Comparison of ENCODE assay signal across 10 cellular contexts in the genomic region with DNA sequence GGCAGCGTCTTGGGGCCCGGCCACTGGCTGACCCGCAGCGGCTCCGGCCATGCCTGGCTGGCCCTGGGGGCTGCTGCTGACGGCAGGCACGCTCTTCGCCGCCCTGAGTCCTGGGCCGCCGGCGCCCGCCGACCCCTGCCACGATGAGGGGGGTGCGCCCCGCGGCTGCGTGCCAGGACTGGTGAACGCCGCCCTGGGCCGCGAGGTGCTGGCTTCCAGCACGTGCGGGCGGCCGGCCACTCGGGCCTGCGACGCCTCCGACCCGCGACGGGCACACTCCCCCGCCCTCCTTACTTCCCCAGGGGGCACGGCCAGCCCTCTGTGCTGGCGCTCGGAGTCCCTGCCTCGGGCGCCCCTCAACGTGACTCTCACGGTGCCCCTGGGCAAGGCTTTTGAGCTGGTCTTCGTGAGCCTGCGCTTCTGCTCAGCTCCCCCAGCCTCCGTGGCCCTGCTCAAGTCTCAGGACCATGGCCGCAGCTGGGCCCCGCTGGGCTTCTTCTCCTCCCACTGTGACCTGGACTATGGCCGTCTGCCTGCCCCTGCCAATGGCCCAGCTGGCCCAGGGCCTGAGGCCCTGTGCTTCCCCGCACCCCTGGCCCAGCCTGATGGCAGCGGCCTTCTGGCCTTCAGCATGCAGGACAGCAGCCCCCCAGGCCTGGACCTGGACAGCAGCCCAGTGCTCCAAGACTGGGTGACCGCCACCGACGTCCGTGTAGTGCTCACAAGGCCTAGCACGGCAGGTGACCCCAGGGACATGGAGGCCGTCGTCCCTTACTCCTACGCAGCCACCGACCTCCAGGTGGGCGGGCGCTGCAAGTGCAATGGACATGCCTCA. TPM values are rescaled to one million over a fixed set of nuclear protein-coding genes. Genes with fewer than 3 reads are reported as not detected.
DNase-seq lines count a peak whose midpoint lies in the region; ATAC-seq and TF ChIP-seq lines count a peak whose summit lies in the region.
"Had no signal": no experiment of that assay in that cellular context is flagged by ENCODE, and none has a peak within 500 bp of the region (broad histone marks: within the 10 kb centered on the region; RNA-seq: fewer than 3 reads in every experiment).

No MANE protein-coding gene starts in this region.

- intact Hi-C loops in activated CD4-positive, alpha-beta T cell treated with anti-CD3 and anti-CD28 coated beads, Interleukin-2, amount 10 ng/mL, durations not matched to agents 24 days and 14 days (cut with micrococcal nuclease): loop anchor here (5.0 kb wide), 1 partner anchor 45 kb away; a partner anchor contains a TSS

- no peak overlapping the region for H3K14ac ChIP-seq in H9 (ENCODE audit: insufficient read depth, low read length)

- H3K4me3 Mint-ChIP-seq in activated T-cell treated with anti-CD3 and anti-CD28 coated beads, Interleukin-2, amount 50 U/mL, for 72 hours: peak overlapping the region; percentile 29 to 62
- peak overlapping the region in 1 of 2 experiments; percentile 17; a peak in 1 of 5 replicates for H3K4me3 Mint-ChIP-seq in H9
- no peak overlapping the region for H3K4me3 Mint-ChIP-seq in activated CD4-positive, alpha-beta T cell treated with anti-CD3 and anti-CD28 coated beads, Interleukin-2, amount 10 ng/mL, durations not matched to agents 24 days and 14 days

- TF ChIP-seq POLR2A in suprapubic skin (IDR thresholded peaks at IDR 0.05): no peak

- no peak for TF ChIP-seq CTCF in WERI-Rb-1 (IDR thresholded peaks at IDR 0.05; ENCODE audit: low read depth, low read length)
- no peak for TF ChIP-seq CTCF in suprapubic skin (IDR thresholded peaks at IDR 0.05)
- no peak for TF ChIP-seq CTCF in H9 (conservative IDR thresholded peaks at IDR 0.05)

- no peaks in the 10 kb centered on the region for H3K27me3 ChIP-seq in WERI-Rb-1 (ENCODE audit: insufficient read depth, low read depth, severe bottlenecking)
- H3K27me3 ChIP-seq in iPS-20b (ENCODE audit: insufficient read depth, low read length): peaks cover 85% of the 10 kb centered on the region
- peaks cover 26% of the 10 kb centered on the region for H3K27me3 ChIP-seq in suprapubic skin
- peaks cover 18% of the 10 kb centered on the region; the same call in 1 of the 2 replicates for H3K27me3 ChIP-seq in H9 (ENCODE audit: insufficient read depth, low read length)

- H3K4me3 ChIP-seq in WERI-Rb-1 (ENCODE audit: low read depth, low read length) (peak overlapping the region; percentile 54), iPS-20b (ENCODE audit: low read length) (peak overlapping the region; percentile 7; the same call in 1 of the 2 replicates), suprapubic skin (peak overlapping the region; percentile 35)

- H4K5ac ChIP-seq in H9 (ENCODE audit: insufficient read length, low read depth, low read length): no peak overlapping the region

- H3K9ac ChIP-seq in iPS-20b (ENCODE audit: low read depth, low read length) (no peak overlapping the region), H9 (ENCODE audit: extremely low read depth, insufficient read length, low read length) (no peak overlapping the region)

- peaks cover 15% of the 10 kb centered on the region for H3K23me2 ChIP-seq in H9 (ENCODE audit: insufficient read length, low read depth, low read length, poor library complexity, severe bottlenecking)

- H3K4me1 ChIP-seq in iPS-20b (ENCODE audit: insufficient read depth, low read length): peaks cover 6% of the 10 kb centered on the region
- peaks cover 80% of the 10 kb centered on the region for H3K4me1 ChIP-seq in suprapubic skin
- no peaks in the 10 kb centered on the region for H3K4me1 ChIP-seq in H9 (ENCODE audit: insufficient read depth, low read length)

- no peaks in the 10 kb centered on the region for H3K79me2 ChIP-seq in H9 (ENCODE audit: insufficient read depth, low read length)

- no peak overlapping the region for H2BK15ac ChIP-seq in H9 (ENCODE audit: low read depth, low read length)

- H3K36me3 ChIP-seq in WERI-Rb-1 (peaks cover 12% of the 10 kb centered on the region), iPS-20b (ENCODE audit: insufficient read depth, low read depth, low read length) (no peaks in the 10 kb centered on the region), suprapubic skin (no peaks in the 10 kb centered on the region)

- no peak overlapping the region for H4K91ac ChIP-seq in H9 (ENCODE audit: insufficient read length, low read depth, low read length)

- no peak overlapping the region for H2AK5ac ChIP-seq in H9 (ENCODE audit: insufficient read length, low read length)

- H2BK12ac ChIP-seq in H9 (ENCODE audit: insufficient read length, low read depth, low read length): no peak overlapping the region

- H3K79me1 ChIP-seq in H9 (ENCODE audit: insufficient read depth, low read depth, low read length, poor library complexity, severe bottlenecking): no peaks in the 10 kb centered on the region

- H3T11ph ChIP-seq in H9 (ENCODE audit: low read length): no peak overlapping the region

- H3K4me2 ChIP-seq in H9 (ENCODE audit: insufficient read depth, insufficient read length, low read length): no peak overlapping the region

- no peak overlapping the region for H4K8ac ChIP-seq in H9 (replicated peaks; ENCODE audit: insufficient read length, low read depth, low read length)

- H3K27ac ChIP-seq in WERI-Rb-1 (peak overlapping the region; percentile 100), iPS-20b (ENCODE audit: low read length) (no peak overlapping the region), suprapubic skin (no peak overlapping the region), H9 (ENCODE audit: insufficient read length, low read depth, low read length) (no peak overlapping the region)

- no peak for TF ChIP-seq EP300 in suprapubic skin (IDR thresholded peaks at IDR 0.05)

- H3K9me3 ChIP-seq in WERI-Rb-1 (ENCODE audit: severe bottlenecking): no peaks in the 10 kb centered on the region
- H3K9me3 ChIP-seq in iPS-20b (ENCODE audit: insufficient read depth, low read depth, low read length): no peaks in the 10 kb centered on the region
- no peaks in the 10 kb centered on the region for H3K9me3 ChIP-seq in suprapubic skin
- H3K9me3 ChIP-seq in H9 (ENCODE audit: control insufficient read depth, low read depth, low read length): no peaks in the 10 kb centered on the region

- H3K18ac ChIP-seq in H9 (ENCODE audit: insufficient read length, low read depth, low read length): no peak overlapping the region

- no peak for DNase-seq in activated T-cell treated with anti-CD3 and anti-CD28 coated beads, Interleukin-2, amount 50 U/mL, for 72 hours
- DNase-seq in activated T-cell treated with anti-CD3 and anti-CD28 coated beads for 4 hours (no peak), WERI-Rb-1 (no peak), suprapubic skin (ENCODE audit: low spot score in 2 of 2) (no peak), H9 (no peak), dermis blood vessel endothelial cell (no peak)
- no peak for DNase-seq in activated CD4-positive, alpha-beta T cell treated with anti-CD3 and anti-CD28 coated beads, Interleukin-2, amount 10 ng/mL, durations not matched to agents 24 days and 14 days
- DNase-seq: activated gamma-delta T cell treated with Interleukin-2 at 50 U/mL for 16 hours; CD4-positive, CD25-positive, alpha-beta regulatory T cell had no signal

- H3K23ac ChIP-seq in H9 (ENCODE audit: insufficient read length, low read depth, low read length): no peak overlapping the region

- H3K56ac ChIP-seq in H9 (ENCODE audit: insufficient read length, low read depth, low read length): no peak overlapping the region

- no peak overlapping the region for H2BK5ac ChIP-seq in H9 (ENCODE audit: insufficient read length, low read length)

- H4K20me1 ChIP-seq in H9 (ENCODE audit: control insufficient read depth, insufficient read depth, insufficient read length): no peaks in the 10 kb centered on the region

- 45% methylated on average over 10 of the region's 61 CpGs for WGBS in suprapubic skin
- no CpG with 5 or more reads among the region's 61 CpGs for WGBS in H9 (ENCODE audit: extremely low coverage, insufficient read length, low lambda C conversion rate)

- H3K4ac ChIP-seq in H9 (ENCODE audit: low read depth, low read length): no peak overlapping the region

- no peak overlapping the region for H2BK20ac ChIP-seq in H9 (ENCODE audit: low read depth, low read length, poor library complexity, severe bottlenecking)

- peaks cover 26% of the 10 kb centered on the region for H3K27me3 Mint-ChIP-seq in activated T-cell treated with anti-CD3 and anti-CD28 coated beads, Interleukin-2, amount 50 U/mL, for 72 hours (ENCODE audit: low read depth)
- peaks cover 47% of the 10 kb centered on the region for H3K27me3 Mint-ChIP-seq in H9 (ENCODE audit: low read depth)
- peaks cover 33% of the 10 kb centered on the region for H3K27me3 Mint-ChIP-seq in activated CD4-positive, alpha-beta T cell treated with anti-CD3 and anti-CD28 coated beads, Interleukin-2, amount 10 ng/mL, durations not matched to agents 24 days and 14 days

- no peaks in the 10 kb centered on the region for H3K36me3 Mint-ChIP-seq in activated T-cell treated with anti-CD3 and anti-CD28 coated beads, Interleukin-2, amount 50 U/mL, for 72 hours (ENCODE audit: insufficient read depth in 2 of 2)
- H3K36me3 Mint-ChIP-seq in H9 (ENCODE audit: insufficient read depth in 1 of 3, low read depth in 3 of 3): no peaks in the 10 kb centered on the region
- H3K36me3 Mint-ChIP-seq in activated CD4-positive, alpha-beta T cell treated with anti-CD3 and anti-CD28 coated beads, Interleukin-2, amount 10 ng/mL, durations not matched to agents 24 days and 14 days (ENCODE audit: low read depth): no peaks in the 10 kb centered on the region
- H3K36me3 Mint-ChIP-seq: CD4-positive, CD25-positive, alpha-beta regulatory T cell had no signal

- H3K27ac Mint-ChIP-seq in activated T-cell treated with anti-CD3 and anti-CD28 coated beads, Interleukin-2, amount 50 U/mL, for 72 hours: no peak overlapping the region
- H3K27ac Mint-ChIP-seq in H9: no peak overlapping the region
- H3K27ac Mint-ChIP-seq in activated CD4-positive, alpha-beta T cell treated with anti-CD3 and anti-CD28 coated beads, Interleukin-2, amount 10 ng/mL, durations not matched to agents 24 days and 14 days: no peak overlapping the region
- H3K27ac Mint-ChIP-seq: CD4-positive, CD25-positive, alpha-beta regulatory T cell had no signal

- H3K4me1 Mint-ChIP-seq in activated T-cell treated with anti-CD3 and anti-CD28 coated beads, Interleukin-2, amount 50 U/mL, for 72 hours (ENCODE audit: low read depth): peaks cover 22% of the 10 kb centered on the region
- peaks cover 26 to 31% of the 10 kb centered on the region in 2 experiments for H3K4me1 Mint-ChIP-seq in H9
- H3K4me1 Mint-ChIP-seq in activated CD4-positive, alpha-beta T cell treated with anti-CD3 and anti-CD28 coated beads, Interleukin-2, amount 10 ng/mL, durations not matched to agents 24 days and 14 days: peaks cover 10% of the 10 kb centered on the region

- no peak overlapping the region for H2BK120ac ChIP-seq in H9 (ENCODE audit: low read depth, low read length, poor library complexity, severe bottlenecking)

- no peaks in the 10 kb centered on the region for H3K9me3 Mint-ChIP-seq in activated T-cell treated with anti-CD3 and anti-CD28 coated beads, Interleukin-2, amount 50 U/mL, for 72 hours
- no peaks in the 10 kb centered on the region for H3K9me3 Mint-ChIP-seq in H9
- H3K9me3 Mint-ChIP-seq in activated CD4-positive, alpha-beta T cell treated with anti-CD3 and anti-CD28 coated beads, Interleukin-2, amount 10 ng/mL, durations not matched to agents 24 days and 14 days: no peaks in the 10 kb centered on the region
- H3K9me3 Mint-ChIP-seq: CD4-positive, CD25-positive, alpha-beta regulatory T cell had no signal

- H2AFZ ChIP-seq in H9 (ENCODE audit: low read length): no peak overlapping the region

- no peak for ATAC-seq in activated T-cell treated with anti-CD3 and anti-CD28 coated beads, Interleukin-2, amount 50 U/mL, for 72 hours (replicated peaks in 1 of 2)

RNA-seq across cellular contexts. Expression of a gene that starts 0.8 kb away (rescaled TPM):
- not detected for total RNA-seq in activated T-cell treated with anti-CD3 and anti-CD28 coated beads, Interleukin-2, amount 50 U/mL, for 72 hours
- not detected for total RNA-seq in suprapubic skin
- 1.3 TPM in 2 replicates for total RNA-seq in H9 (2021)
- total RNA-seq in activated CD4-positive, alpha-beta T cell treated with anti-CD3 and anti-CD28 coated beads, Interleukin-2, amount 10 ng/mL, durations not matched to agents 24 days and 14 days: not detected in 2 replicates
- not detected in 2 replicates for total RNA-seq in dermis blood vessel endothelial cell
- total RNA-seq: CD4-positive, CD25-positive, alpha-beta regulatory T cell had no signal

RNA-seq across cellular contexts. Expression of a gene that starts 3.1 kb away (rescaled TPM):
- total RNA-seq in activated T-cell treated with anti-CD3 and anti-CD28 coated beads, Interleukin-2, amount 50 U/mL, for 72 hours: 10 to 100 TPM; 13.6 to 20.4 TPM
- total RNA-seq in suprapubic skin (10 to 100 TPM; 10.8 to 23.6 (median 16.5) TPM), H9 (2021) (19.0 and 19.8 TPM in 2 replicates), dermis blood vessel endothelial cell (15.3 and 18.1 TPM in 2 replicates)
- 16.6 and 20.9 TPM in 2 replicates for total RNA-seq in activated CD4-positive, alpha-beta T cell treated with anti-CD3 and anti-CD28 coated beads, Interleukin-2, amount 10 ng/mL, durations not matched to agents 24 days and 14 days

RNA-seq across cellular contexts. Expression of a gene that starts 12.0 kb away (rescaled TPM):
- 10 to 100 TPM; 23.0 to 32.7 TPM for total RNA-seq in activated T-cell treated with anti-CD3 and anti-CD28 coated beads, Interleukin-2, amount 50 U/mL, for 72 hours
- total RNA-seq in suprapubic skin: 1 to 10 TPM in 3 of 4 donors, not detected in 1; 1.4 to 2.2 (median 1.6) TPM
- 40.7 and 45.4 TPM in 2 replicates for total RNA-seq in H9 (2021)
- total RNA-seq in activated CD4-positive, alpha-beta T cell treated with anti-CD3 and anti-CD28 coated beads, Interleukin-2, amount 10 ng/mL, durations not matched to agents 24 days and 14 days: 40.7 and 41.7 TPM in 2 replicates
- 6.3 and 7.0 TPM in 2 replicates for total RNA-seq in dermis blood vessel endothelial cell
- total RNA-seq: CD4-positive, CD25-positive, alpha-beta regulatory T cell had no signal

RNA-seq across cellular contexts. Expression of a gene that starts 41.9 kb away (rescaled TPM):
- total RNA-seq in activated T-cell treated with anti-CD3 and anti-CD28 coated beads, Interleukin-2, amount 50 U/mL, for 72 hours: 10 to 100 TPM; 94.2 to 94.8 TPM
- total RNA-seq in suprapubic skin (100 to 1,000 TPM; 103 to 147 (median 120) TPM), H9 (2021) (176 and 184 TPM in 2 replicates), dermis blood vessel endothelial cell (8.2 and 14.9 TPM in 2 replicates)
- 105 and 122 TPM in 2 replicates for total RNA-seq in activated CD4-positive, alpha-beta T cell treated with anti-CD3 and anti-CD28 coated beads, Interleukin-2, amount 10 ng/mL, durations not matched to agents 24 days and 14 days

RNA-seq across cellular contexts. Expression of a gene that starts 42.6 kb away (rescaled TPM):
- total RNA-seq in activated T-cell treated with anti-CD3 and anti-CD28 coated beads, Interleukin-2, amount 50 U/mL, for 72 hours: 10 to 100 TPM; 49.2 to 68.6 TPM
- total RNA-seq in suprapubic skin: 10 to 100 TPM in 2 of 4 donors, 1 to 10 TPM in 2; 6.8 to 12.4 (median 10.1) TPM
- 61.6 and 62.2 TPM in 2 replicates for total RNA-seq in H9 (2021)
- total RNA-seq in activated CD4-positive, alpha-beta T cell treated with anti-CD3 and anti-CD28 coated beads, Interleukin-2, amount 10 ng/mL, durations not matched to agents 24 days and 14 days: 44.7 and 45.7 TPM in 2 replicates
- 22.3 and 53.1 TPM in 2 replicates for total RNA-seq in dermis blood vessel endothelial cell
